21 cellular contexts compared by ENCODE assay signal in the genomic region with DNA sequence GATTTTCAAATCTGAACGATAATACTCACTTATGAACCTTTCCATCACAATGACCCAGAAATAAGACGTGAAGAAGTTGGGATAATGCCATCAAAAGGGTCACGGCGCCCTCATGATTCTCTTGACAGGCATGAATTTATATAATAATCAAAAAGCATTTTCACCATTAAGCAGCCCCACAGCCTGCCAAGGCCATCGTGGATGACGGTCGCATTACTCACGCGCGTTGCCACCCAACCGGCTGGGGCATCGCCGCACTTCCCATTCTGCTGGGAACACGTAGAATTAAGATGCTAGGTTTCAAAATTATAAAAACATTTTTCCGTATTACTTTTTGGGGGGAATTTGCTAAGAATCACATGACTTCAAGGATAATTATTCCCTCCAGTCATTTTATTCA. TPM values are rescaled to one million over a fixed set of nuclear protein-coding genes. Genes with fewer than 3 reads are reported as not detected.
"Had no signal": no experiment of that assay in that cellular context is flagged by ENCODE, and none has a peak within 500 bp of the region (broad histone marks: within the 10 kb centered on the region; RNA-seq: fewer than 3 reads in every experiment).

No MANE protein-coding gene starts in this region.

- DNase-seq: effector memory CD4-positive, alpha-beta T cell; gastrocnemius medialis; glutamatergic neuron; immature natural killer cell; left cardiac atrium; left ventricle myocardium inferior; mammary epithelial cell; stimulated activated CD4-positive, alpha-beta T cell treated with anti-CD3 and anti-CD28 coated beads, Interleukin-4, amount 100 ng/mL, for 4 hours; stimulated activated naive B cell treated with anti-CD40 and anti-IgM and Interleukin-4, amounts not matched to agents 10 μg/mL and 1 μg/mL and 100 μg/mL, for 72 hours; stimulated activated naive CD8-positive, alpha-beta T cell treated with anti-CD3 and anti-CD28 coated beads, Interleukin-15, amount 100 ng/mL, for 72 hours; testis had no signal

- H3K4me3 ChIP-seq: gastrocnemius medialis, left ventricle myocardium inferior, mucosa of descending colon, right atrium auricular region, smooth muscle cell, testis, tibial nerve had no signal

- ATAC-seq: esophagus mucosa; gastrocnemius medialis; left cardiac atrium; mucosa of descending colon; naive thymus-derived CD8-positive, alpha-beta T cell; stimulated activated naive B cell treated with anti-CD40 and anti-IgM and Interleukin-4, amounts not matched to agents 10 μg/mL and 1 μg/mL and 100 μg/mL, for 72 hours; stimulated activated naive CD8-positive, alpha-beta T cell treated with anti-CD3 and anti-CD28 coated beads, Interleukin-15, amount 100 ng/mL, for 72 hours had no signal

- H3K4me1 Mint-ChIP-seq: immature natural killer cell; naive thymus-derived CD8-positive, alpha-beta T cell; stimulated activated naive B cell treated with anti-CD40 and anti-IgM and Interleukin-4, amounts not matched to agents 10 μg/mL and 1 μg/mL and 100 μg/mL, for 72 hours; stimulated activated naive CD8-positive, alpha-beta T cell treated with anti-CD3 and anti-CD28 coated beads, Interleukin-15, amount 100 ng/mL, for 72 hours had no signal

- H3K27me3 ChIP-seq: right atrium auricular region, testis had no signal

- H3K4me1 ChIP-seq: gastrocnemius medialis, left ventricle myocardium inferior, right atrium auricular region, testis, tibial nerve had no signal

- H3K4me2 ChIP-seq: smooth muscle cell had no signal

- H3K4me3 Mint-ChIP-seq: central memory CD8-positive, alpha-beta T cell; immature natural killer cell; naive thymus-derived CD8-positive, alpha-beta T cell; stimulated activated naive B cell treated with anti-CD40 and anti-IgM and Interleukin-4, amounts not matched to agents 10 μg/mL and 1 μg/mL and 100 μg/mL, for 72 hours; stimulated activated naive CD8-positive, alpha-beta T cell treated with anti-CD3 and anti-CD28 coated beads, Interleukin-15, amount 100 ng/mL, for 72 hours had no signal

- H3K36me3 Mint-ChIP-seq: immature natural killer cell; naive thymus-derived CD8-positive, alpha-beta T cell; stimulated activated naive B cell treated with anti-CD40 and anti-IgM and Interleukin-4, amounts not matched to agents 10 μg/mL and 1 μg/mL and 100 μg/mL, for 72 hours had no signal

- H3K36me3 ChIP-seq: gastrocnemius medialis, left ventricle myocardium inferior, neutrophil, right atrium auricular region, tibial nerve had no signal

- H3K9me3 Mint-ChIP-seq: central memory CD8-positive, alpha-beta T cell; immature natural killer cell; naive thymus-derived CD8-positive, alpha-beta T cell; stimulated activated naive CD8-positive, alpha-beta T cell treated with anti-CD3 and anti-CD28 coated beads, Interleukin-15, amount 100 ng/mL, for 72 hours had no signal

- H3K9me3 ChIP-seq: gastrocnemius medialis, left ventricle myocardium inferior, mucosa of descending colon, neutrophil, right atrium auricular region, testis had no signal

- H3K27ac ChIP-seq: gastrocnemius medialis, left ventricle myocardium inferior, neutrophil, right atrium auricular region, testis, tibial nerve had no signal

- H3K27ac Mint-ChIP-seq: immature natural killer cell; naive thymus-derived CD8-positive, alpha-beta T cell; stimulated activated naive B cell treated with anti-CD40 and anti-IgM and Interleukin-4, amounts not matched to agents 10 μg/mL and 1 μg/mL and 100 μg/mL, for 72 hours; stimulated activated naive CD8-positive, alpha-beta T cell treated with anti-CD3 and anti-CD28 coated beads, Interleukin-15, amount 100 ng/mL, for 72 hours had no signal

RNA-seq across cellular contexts. Expression of a gene that starts 18.9 kb away (rescaled TPM):
- total RNA-seq: fibroblast of villous mesenchyme; gastrocnemius medialis; naive thymus-derived CD8-positive, alpha-beta T cell; osteocyte; right atrium auricular region had no signal
- polyA plus RNA-seq: immature natural killer cell; naive thymus-derived CD8-positive, alpha-beta T cell had no signal
